In the genomic region with DNA sequence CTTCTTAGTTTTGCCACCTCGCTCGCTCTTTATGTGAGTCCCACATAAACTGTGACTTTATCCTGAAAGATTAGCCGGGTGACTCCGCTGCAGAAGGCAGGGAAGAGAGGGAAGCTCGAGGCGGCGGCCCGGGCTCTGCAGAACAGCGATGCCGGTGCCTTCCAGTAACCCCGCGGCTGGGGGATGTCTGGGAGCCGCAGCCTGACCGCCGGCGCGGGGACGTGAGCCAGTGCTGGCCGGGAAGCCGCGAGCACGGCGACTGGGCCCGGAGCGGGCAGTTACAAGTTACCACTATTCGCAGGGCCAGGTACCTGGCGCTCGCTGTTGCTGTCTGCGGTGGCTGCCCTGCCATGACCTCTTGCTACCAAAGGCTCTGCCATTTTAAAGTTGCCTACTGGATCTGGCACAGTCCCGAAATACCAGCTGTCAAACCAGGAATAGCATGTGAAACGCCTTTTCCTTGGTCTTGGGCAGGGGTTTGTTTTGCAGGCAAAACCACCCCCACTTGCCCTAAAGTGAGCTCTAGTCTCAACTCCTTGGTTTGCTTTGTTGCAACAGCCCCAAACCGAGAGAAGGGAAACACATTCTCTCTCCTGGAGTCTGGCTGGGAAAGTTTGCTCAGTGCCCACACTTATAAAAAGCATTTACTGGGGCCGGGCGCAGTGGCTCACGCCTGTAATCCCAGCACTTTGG, we compare ENCODE assay signal across 8 cellular contexts.
DNase-seq lines count a peak whose midpoint lies in the region; ATAC-seq and TF ChIP-seq lines count a peak whose summit lies in the region.

No MANE protein-coding gene starts in this region.

- peaks cover 0 to 8% of the 10 kb centered on the region in 2 donors for H3K36me3 Mint-ChIP-seq in stimulated activated naive B cell treated with anti-CD40 and anti-IgM and Interleukin-4, amounts not matched to agents 10 μg/mL and 1 μg/mL and 100 μg/mL, for 72 hours

- no peaks in the 10 kb centered on the region for H3K9me3 ChIP-seq in colonic mucosa

- no peaks in the 10 kb centered on the region for H3K27me3 ChIP-seq in colonic mucosa

- H3K27me3 Mint-ChIP-seq in stimulated activated naive B cell treated with anti-CD40 and anti-IgM and Interleukin-4, amounts not matched to agents 10 μg/mL and 1 μg/mL and 100 μg/mL, for 72 hours = no peaks in the 10 kb centered on the region

- H3K36me3 ChIP-seq in colonic mucosa = no peaks in the 10 kb centered on the region

- no peaks in the 10 kb centered on the region for H3K9me3 Mint-ChIP-seq in stimulated activated naive B cell treated with anti-CD40 and anti-IgM and Interleukin-4, amounts not matched to agents 10 μg/mL and 1 μg/mL and 100 μg/mL, for 72 hours

- ATAC-seq in stimulated activated naive B cell treated with anti-CD40 and anti-IgM and Interleukin-4, amounts not matched to agents 10 μg/mL and 1 μg/mL and 100 μg/mL, for 72 hours (replicated peaks) = no peak
- ATAC-seq in GM18909 (IDR thresholded peaks at IDR 0.05; ENCODE audit: poor library complexity, unreplicated experiment) = no peak

- TF ChIP-seq CTCF in AG09309 (IDR thresholded peaks at IDR 0.05; ENCODE audit: control insufficient read depth, insufficient read depth, low read depth, low read length, missing control alignments) (no peak), colonic mucosa (IDR thresholded peaks at IDR 0.05) (no peak)

- peak overlapping the region; percentile 95 for H3K4me3 Mint-ChIP-seq in stimulated activated naive B cell treated with anti-CD40 and anti-IgM and Interleukin-4, amounts not matched to agents 10 μg/mL and 1 μg/mL and 100 μg/mL, for 72 hours

- intact Hi-C loops in colonic mucosa (cut with DNase I) = no loop called here

- DNase-seq in AG09309 (ENCODE audit: low read depth) (no peak), M059J (ENCODE audit: low read depth) (peak; percentile 70), colonic mucosa (peak; percentile 35), left kidney (ENCODE audit: low read depth, low spot score) (peak; percentile 72), NCI-H2029 treated with DMSO at 0.1 percent for 48 hours (lab: John Stamatoyannopoulos, UW) (no peak), GOT3 (lab: John Stamatoyannopoulos, UW) (no peak)
- DNase-seq in stimulated activated naive B cell treated with anti-CD40 and anti-IgM and Interleukin-4, amounts not matched to agents 10 μg/mL and 1 μg/mL and 100 μg/mL, for 72 hours = no peak

- peak overlapping the region; percentile 75 for H3K27ac Mint-ChIP-seq in stimulated activated naive B cell treated with anti-CD40 and anti-IgM and Interleukin-4, amounts not matched to agents 10 μg/mL and 1 μg/mL and 100 μg/mL, for 72 hours

- peak overlapping the region; percentile 91 to 98 for H3K9ac ChIP-seq in colonic mucosa (ENCODE audit: low read depth in 2 of 2, low read length in 2 of 2)

- H3K27ac ChIP-seq in colonic mucosa = peak overlapping the region; percentile 81

- H3K4me1 Mint-ChIP-seq in stimulated activated naive B cell treated with anti-CD40 and anti-IgM and Interleukin-4, amounts not matched to agents 10 μg/mL and 1 μg/mL and 100 μg/mL, for 72 hours = peaks cover 27 to 44% of the 10 kb centered on the region in 2 donors

- peak overlapping the region; percentile 56 for H3K4me3 ChIP-seq in AG09309 (ENCODE audit: control insufficient read depth, low read depth, low read length)
- peak overlapping the region; percentile 60 for H3K4me3 ChIP-seq in colonic mucosa

- H3K4me1 ChIP-seq in colonic mucosa = no peaks in the 10 kb centered on the region

Comparison
In these comparisons a context has a peak if more than half of its experiments do, and no peak if none do; other contexts are left out.
1. DNase-seq: peak in M059J (single experiment), colonic mucosa (single experiment) and left kidney (single experiment); none in AG09309 (single experiment), stimulated activated naive B cell treated with anti-CD40 and anti-IgM and Interleukin-4, amounts not matched to agents 10 μg/mL and 1 μg/mL and 100 μg/mL, for 72 hours (single experiment), NCI-H2029 treated with DMSO at 0.1 percent for 48 hours (single experiment) and GOT3 (single experiment).